In the genomic region with DNA sequence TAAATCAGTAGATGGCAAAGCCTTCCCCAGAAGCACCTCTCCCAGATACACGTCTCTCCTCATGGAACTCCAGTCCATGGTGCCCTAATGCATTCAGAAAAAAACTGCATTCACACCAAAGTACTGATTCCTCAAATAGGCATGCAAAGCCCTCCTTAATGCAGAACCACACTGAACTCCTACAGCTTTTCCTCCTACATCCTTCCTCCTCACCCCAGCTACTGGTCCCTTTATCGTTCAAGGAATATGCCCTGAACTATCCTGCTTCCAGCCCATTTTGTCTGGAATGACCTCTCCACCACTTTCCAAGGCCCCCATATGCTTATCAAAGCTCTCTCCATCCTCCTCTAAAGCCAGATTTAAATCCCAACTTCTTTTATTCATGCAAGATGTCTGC, we compare ENCODE assay signal across 28 cellular contexts. TPM values are rescaled to one million over a fixed set of nuclear protein-coding genes. Genes with fewer than 3 reads are reported as not detected.
DNase-seq lines count a peak whose midpoint lies in the region; FAIRE-seq and TF ChIP-seq lines count a peak whose summit lies in the region.
"Had no signal": no experiment of that assay in that cellular context is flagged by ENCODE, and none has a peak within 500 bp of the region (broad histone marks: within the 10 kb centered on the region; RNA-seq: fewer than 3 reads in every experiment).

No MANE protein-coding gene starts in this region.

- H3K9me3 ChIP-seq in HEK293 (ENCODE audit: control insufficient read depth, insufficient read depth, low read depth, low read length) (no peaks in the 10 kb centered on the region), WERI-Rb-1 (ENCODE audit: severe bottlenecking) (no peaks in the 10 kb centered on the region), H1 (ENCODE audit: insufficient read depth in 2 of 2, low read depth in 1 of 2, low read length in 1 of 2) (no peaks in the 10 kb centered on the region)
- H3K9me3 ChIP-seq: BE2C, BLaER1 had no signal

- no peak overlapping the region for H2AK5ac ChIP-seq in H1 (ENCODE audit: low read depth, low read length)

- no peak overlapping the region for H4K91ac ChIP-seq in H1 (replicated peaks; ENCODE audit: insufficient read length, low read length)

- H3K4ac ChIP-seq in H1 (replicated peaks; ENCODE audit: insufficient read length, low read depth, low read length): no peak overlapping the region

- no peak overlapping the region for H2BK12ac ChIP-seq in H1 (ENCODE audit: low read depth, low read length)

- H4K8ac ChIP-seq in H1 (ENCODE audit: extremely low read depth, insufficient read depth, low read length): no peak overlapping the region

- no peaks in the 10 kb centered on the region for H3K79me2 ChIP-seq in H1 (ENCODE audit: control insufficient read depth in 1 of 2, insufficient read depth in 2 of 2, low read length in 2 of 2)

- H2BK120ac ChIP-seq in H1 (replicated peaks; ENCODE audit: low read depth, low read length): no peak overlapping the region

- H2BK5ac ChIP-seq in H1 (ENCODE audit: low read depth, low read length): no peak overlapping the region

- no peak overlapping the region for H3K23ac ChIP-seq in H1 (ENCODE audit: insufficient read length)

- H2BK15ac ChIP-seq in H1 (ENCODE audit: low read length): no peak overlapping the region

- no peak overlapping the region for H2BK20ac ChIP-seq in H1 (ENCODE audit: low read length)

- no peaks in the 10 kb centered on the region for H3K27me3 ChIP-seq in WERI-Rb-1 (ENCODE audit: insufficient read depth, low read depth, severe bottlenecking)
- peaks cover 14 to 29% (median 20%) of the 10 kb centered on the region in 4 experiments for H3K27me3 ChIP-seq in H1 (replicated peaks in 1 of 4; ENCODE audit: control insufficient read depth in 3 of 4, extremely low read depth in 1 of 4, insufficient read depth in 3 of 4, low read length in 3 of 4)
- H3K27me3 ChIP-seq: BE2C had no signal

- H3K18ac ChIP-seq in H1 (ENCODE audit: extremely low read depth, low read length): no peak overlapping the region

- H3K27ac Mint-ChIP-seq in activated naive CD4-positive, alpha-beta T cell treated with anti-CD3 and anti-CD28 coated beads for 36 hours: no peak overlapping the region
- H3K27ac Mint-ChIP-seq: CD14-positive monocyte; CD4-positive, alpha-beta memory T cell; CD4-positive, CD25-positive, alpha-beta regulatory T cell; CD8-positive, alpha-beta memory T cell had no signal

- TF ChIP-seq POLR2A in H1 (IDR thresholded peaks at IDR 0.05; ENCODE audit: control extremely low read depth in 1 of 2, low read depth in 2 of 2, low read length in 2 of 2) (no peak), H54 (IDR thresholded peaks at IDR 0.05; ENCODE audit: low read depth, low read length) (no peak)

- intact Hi-C loops in activated naive CD4-positive, alpha-beta T cell treated with anti-CD3 and anti-CD28 coated beads for 36 hours (cut with micrococcal nuclease): no loop called here

- H3K4me3 ChIP-seq in HEK293 (ENCODE audit: low read depth, low read length) (no peak overlapping the region), WERI-Rb-1 (ENCODE audit: low read depth, low read length) (no peak overlapping the region), H1 (ENCODE audit: extremely low read depth in 1 of 4, insufficient read depth in 2 of 4, low read depth in 3 of 4, low read length in 4 of 4) (no peak overlapping the region)
- H3K4me3 ChIP-seq: BLaER1, GM12878 had no signal

- H4K5ac ChIP-seq in H1 (ENCODE audit: insufficient read length, low read depth, low read length): no peak overlapping the region

- no peak for TF ChIP-seq RAD21 in H1 (IDR thresholded peaks at IDR 0.05 in 1 of 2, conservative IDR thresholded peaks at IDR 0.05 in 1 of 2; ENCODE audit: low read depth in 2 of 2, low read length in 2 of 2)

- H3K23me2 ChIP-seq in H1 (ENCODE audit: low read depth, low read length): no peaks in the 10 kb centered on the region; the same call in 1 of the 2 replicates

- H2AFZ ChIP-seq in H1 (ENCODE audit: low read length): no peak overlapping the region

- H4K20me1 ChIP-seq in H1 (replicated peaks in 1 of 2; ENCODE audit: control insufficient read depth in 1 of 2, insufficient read depth in 2 of 2, low read length in 2 of 2): no peaks in the 10 kb centered on the region

- TF ChIP-seq EP300 in H1 (IDR thresholded peaks at IDR 0.05; ENCODE audit: borderline replicate concordance in 1 of 2, low read depth in 2 of 2, low read length in 2 of 2): no peak

- 97% methylated on average over 2 of the region's 2 CpGs; no CpG with 5 or more reads in 1 of the 2 experiments for WGBS in H1 (ENCODE audit: extremely low coverage in 1 of 2, insufficient coverage in 1 of 2, insufficient read length in 1 of 2, insufficient replicate concordance in 2 of 2, low coverage in 1 of 2, low lambda C conversion rate in 2 of 2, missing lambda C conversion rate in 1 of 2), 2 experiments

- no peaks in the 10 kb centered on the region for H3K36me3 Mint-ChIP-seq in activated naive CD4-positive, alpha-beta T cell treated with anti-CD3 and anti-CD28 coated beads for 36 hours (ENCODE audit: low read depth)
- H3K36me3 Mint-ChIP-seq: CD14-positive monocyte; CD4-positive, alpha-beta memory T cell; CD4-positive, CD25-positive, alpha-beta regulatory T cell had no signal

- no peak overlapping the region for H3K56ac ChIP-seq in H1 (replicated peaks; ENCODE audit: insufficient read length, low read depth, low read length)

- H3K9me3 Mint-ChIP-seq in activated naive CD4-positive, alpha-beta T cell treated with anti-CD3 and anti-CD28 coated beads for 36 hours: no peaks in the 10 kb centered on the region
- H3K9me3 Mint-ChIP-seq: CD4-positive, alpha-beta memory T cell; CD4-positive, CD25-positive, alpha-beta regulatory T cell; CD8-positive, alpha-beta memory T cell had no signal

- H3K4me3 Mint-ChIP-seq in activated naive CD4-positive, alpha-beta T cell treated with anti-CD3 and anti-CD28 coated beads for 36 hours: no peak overlapping the region
- H3K4me3 Mint-ChIP-seq: CD14-positive monocyte; CD4-positive, alpha-beta memory T cell; CD4-positive, CD25-positive, alpha-beta regulatory T cell; CD8-positive, alpha-beta memory T cell had no signal

- H3K27ac ChIP-seq in HEK293 (ENCODE audit: extremely low read depth, low read depth, low read length): peak overlapping the region; percentile 74
- peak overlapping the region; percentile 65 for H3K27ac ChIP-seq in WERI-Rb-1
- H3K27ac ChIP-seq in H1 (ENCODE audit: low read depth, low read length): no peak overlapping the region
- H3K27ac ChIP-seq: BLaER1 had no signal

- TF ChIP-seq CTCF in HEK293 (tag by site-specific recombination; IDR thresholded peaks at IDR 0.05) (no peak), WERI-Rb-1 (IDR thresholded peaks at IDR 0.05; ENCODE audit: low read depth, low read length) (no peak), H1 (IDR thresholded peaks at IDR 0.05; ENCODE audit: control extremely low read depth in 1 of 3, insufficient read depth in 1 of 3, low read depth in 1 of 3, low read length in 3 of 3) (no peak)

- peaks cover 2% of the 10 kb centered on the region for H3K27me3 Mint-ChIP-seq in activated naive CD4-positive, alpha-beta T cell treated with anti-CD3 and anti-CD28 coated beads for 36 hours (ENCODE audit: low read depth)

- H3K4me1 ChIP-seq in HEK293 (ENCODE audit: control insufficient read depth, insufficient read depth, low read length) (peaks cover 25% of the 10 kb centered on the region), H1 (replicated peaks in 1 of 4; ENCODE audit: control insufficient read depth in 3 of 4, insufficient read depth in 4 of 4, low read length in 3 of 4) (peaks cover 0 to 12% (median 10%) of the 10 kb centered on the region in 4 experiments; a peak in 5 of 7 replicates)

- POLR2A ChIA-PET in HEK293 (lab: Yijun Ruan, JAX): interaction anchor here (1.0 to 1.1 kb wide), 3 partner anchors 14 to 24 kb away, joined by 3 to 11 read pairs (median 3); no protein-coding TSS in a partner anchor
- POLR2A ChIA-PET in H1 (lab: Charles Lee; ENCODE audit: partially characterized antibody): interaction anchor here (1.1 to 1.3 kb wide), 2 partner anchors 8 to 31 kb away, joined by 3 to 4 read pairs; no protein-coding TSS in a partner anchor

- H3K79me1 ChIP-seq in H1 (ENCODE audit: low read depth, low read length): no peaks in the 10 kb centered on the region

- DNase-seq in WERI-Rb-1: no peak
- no peak for DNase-seq in H1 (ENCODE audit: low read depth in 1 of 2, low spot score in 2 of 2)
- no peak for DNase-seq in activated naive CD4-positive, alpha-beta T cell treated with anti-CD3 and anti-CD28 coated beads for 36 hours
- no peak for DNase-seq in cerebellar cortex (ENCODE audit: low spot score)
- no peak for DNase-seq in NCI-H2227 (lab: John Stamatoyannopoulos, UW; ENCODE audit: unreplicated experiment)
- no peak for DNase-seq in H54 (ENCODE audit: insufficient read length, low spot score)
- DNase-seq: 8988T; ACHN; C1 segment of cervical spinal cord; CD4-positive, alpha-beta memory T cell; CD4-positive, CD25-positive, alpha-beta regulatory T cell; CD8-positive, alpha-beta memory T cell; COR-L47; DMS 273 treated with DMSO at 0.1 percent for 48 hours; DMS153; DMS53; DMS79; DND-41; EL; GDM1 had no signal

- no peak overlapping the region for H3K4me2 ChIP-seq in H1 (ENCODE audit: insufficient read depth in 1 of 2, low read depth in 2 of 2, low read length in 2 of 2)
- H3K4me2 ChIP-seq: BLaER1 had no signal

- CTCF ChIA-PET in HEK293 (lab: Yijun Ruan, JAX) (interaction anchor here (0.6 to 1.4 kb wide), 3 partner anchors 34 to 168 kb away, joined by 3 to 4 read pairs (median 3); partner anchors contain the start of gene HOXC5), H1 (lab: Charles Lee; ENCODE audit: partially characterized antibody) (interaction anchor here (0.8 to 1.7 kb wide), 9 partner anchors 9 to 168 kb away, joined by 3 to 7 read pairs (median 3); partner anchors contain the start of gene HOXC9)
- CTCF ChIA-PET in activated naive CD4-positive, alpha-beta T cell treated with anti-CD3 and anti-CD28 coated beads for 36 hours (lab: Charles Lee): interaction anchor here (0.6 kb wide), 1 partner anchor 10 kb away, joined by 3 read pairs; no protein-coding TSS in a partner anchor

- H3K36me3 ChIP-seq in HEK293 (ENCODE audit: control insufficient read depth in 2 of 2, insufficient read depth in 1 of 2, low read length in 2 of 2) (no peaks in the 10 kb centered on the region), WERI-Rb-1 (peaks cover 2% of the 10 kb centered on the region), H1 (ENCODE audit: control insufficient read depth in 2 of 4, insufficient read depth in 4 of 4, low read length in 3 of 4) (no peaks in the 10 kb centered on the region)
- H3K36me3 ChIP-seq: BE2C, BLaER1 had no signal

- H3K9ac ChIP-seq in H1 (replicated peaks in 1 of 4; ENCODE audit: extremely low read depth in 1 of 4, low read depth in 3 of 4, low read length in 3 of 4): no peak overlapping the region
- H3K9ac ChIP-seq: BLaER1 had no signal

- FAIRE-seq in H1 (lab: Jason Lieb, UNC): no peak
- FAIRE-seq in H54 (lab: Jason Lieb, UNC): no peak
- FAIRE-seq: A204.1, GM12878, GM12892, GM18507 had no signal

- H3K14ac ChIP-seq in H1 (ENCODE audit: insufficient read length): no peak overlapping the region

- H3K4me1 Mint-ChIP-seq in activated naive CD4-positive, alpha-beta T cell treated with anti-CD3 and anti-CD28 coated beads for 36 hours (ENCODE audit: low read depth): no peaks in the 10 kb centered on the region
- H3K4me1 Mint-ChIP-seq: CD14-positive monocyte; CD4-positive, alpha-beta memory T cell; CD4-positive, CD25-positive, alpha-beta regulatory T cell; CD8-positive, alpha-beta memory T cell had no signal

RNA-seq across cellular contexts. Expression of gene SMUG1, which starts 21.3 kb away (rescaled TPM):
- 15.8 and 18.6 TPM in 2 replicates for total RNA-seq in H1 (2021; fragmentation: NEBNext Ultra II Directional; extraction: Animal tissue kit (Norgen Biotek cat#: 25700))
- polyA plus RNA-seq in H1 (2011; rRNA removed): 35.0 and 35.7 TPM in 2 replicates
- polyA plus RNA-seq in H1 (2011; cell fraction: cytosol; rRNA removed): 31.1 TPM
- polyA plus RNA-seq in H1 (2011; cell fraction: nucleus; rRNA removed): 35.6 TPM
- 21.2 to 26.6 TPM (median 23.8 TPM) in 4 replicates for polyA plus RNA-seq in H1 (2012, experiment 1 of 2)
- 26.7 TPM for polyA plus RNA-seq in H1 (2012, experiment 2 of 2)
- polyA plus RNA-seq in H1 (2013, experiment 1 of 2): 16.0 TPM
- polyA plus RNA-seq in H1 (2013, experiment 2 of 2): 14.1 TPM
- 19.1 and 19.4 TPM in 2 replicates for polyA minus RNA-seq in H1 (2011; rRNA and poly(A)+ RNA removed)
- 10.4 TPM for polyA minus RNA-seq in H1 (2011; cell fraction: cytosol; rRNA and poly(A)+ RNA removed)
- 22.1 TPM for polyA minus RNA-seq in H1 (2011; cell fraction: nucleus; rRNA and poly(A)+ RNA removed)
- total RNA-seq in activated naive CD4-positive, alpha-beta T cell treated with anti-CD3 and anti-CD28 coated beads for 36 hours: 10 to 100 TPM; 18.2 to 19.7 TPM
